9 cellular contexts compared by ENCODE assay signal in genomic region chr2:155377178-155377780, GRCh38.
DNase-seq lines count a peak whose midpoint lies in the region; TF ChIP-seq lines count a peak whose summit lies in the region.
"Had no signal": no experiment of that assay in that cellular context is flagged by ENCODE, and none has a peak within 500 bp of the region (broad histone marks: within the 10 kb centered on the region; RNA-seq: fewer than 3 reads in every experiment).

No MANE protein-coding gene starts in this region.

- peak; percentile 28 for TF ChIP-seq CTCF in fibroblast of villous mesenchyme (IDR thresholded peaks at IDR 0.05; ENCODE audit: insufficient read depth, low read depth, low read length)

- no peak overlapping the region for H3K4me3 ChIP-seq in fibroblast of villous mesenchyme (ENCODE audit: low read depth, low read length)

- DNase-seq in ELR (ENCODE audit: low read depth) (peak; percentile 28), HT1080 (ENCODE audit: low read depth) (peak; percentile 46), RPMI7951 (ENCODE audit: low read depth) (peak; percentile 40), fibroblast of villous mesenchyme (ENCODE audit: low read depth) (peak; percentile 32)
- no peak for DNase-seq in activated naive CD4-positive, alpha-beta T cell treated with Interleukin-2 at 50 U/mL for 16 hours
- no peak for DNase-seq in effector CD8-positive, alpha-beta T cell (lab: John Stamatoyannopoulos, UW)
- DNase-seq in activated effector memory CD4-positive, alpha-beta T cell treated with Interleukin-2 at 50 U/mL for 16 hours, result no peak
- no peak for DNase-seq in stimulated activated CD8-positive, alpha-beta memory T cell treated with anti-CD3 and anti-CD28 coated beads, Interleukin-4, amount 100 ng/mL, for 48 hours
- DNase-seq: naive B cell had no signal

Comparison
In these comparisons a context has a peak if more than half of its experiments do, and no peak if none do; other contexts are left out.
1. DNase-seq: peak in ELR (single experiment), HT1080 (single experiment), RPMI7951 (single experiment) and fibroblast of villous mesenchyme (single experiment); none in activated naive CD4-positive, alpha-beta T cell treated with Interleukin-2 at 50 U/mL for 16 hours (single experiment), effector CD8-positive, alpha-beta T cell (single experiment), activated effector memory CD4-positive, alpha-beta T cell treated with Interleukin-2 at 50 U/mL for 16 hours (single experiment) and stimulated activated CD8-positive, alpha-beta memory T cell treated with anti-CD3 and anti-CD28 coated beads, Interleukin-4, amount 100 ng/mL, for 48 hours (single experiment).